In the genomic region with DNA sequence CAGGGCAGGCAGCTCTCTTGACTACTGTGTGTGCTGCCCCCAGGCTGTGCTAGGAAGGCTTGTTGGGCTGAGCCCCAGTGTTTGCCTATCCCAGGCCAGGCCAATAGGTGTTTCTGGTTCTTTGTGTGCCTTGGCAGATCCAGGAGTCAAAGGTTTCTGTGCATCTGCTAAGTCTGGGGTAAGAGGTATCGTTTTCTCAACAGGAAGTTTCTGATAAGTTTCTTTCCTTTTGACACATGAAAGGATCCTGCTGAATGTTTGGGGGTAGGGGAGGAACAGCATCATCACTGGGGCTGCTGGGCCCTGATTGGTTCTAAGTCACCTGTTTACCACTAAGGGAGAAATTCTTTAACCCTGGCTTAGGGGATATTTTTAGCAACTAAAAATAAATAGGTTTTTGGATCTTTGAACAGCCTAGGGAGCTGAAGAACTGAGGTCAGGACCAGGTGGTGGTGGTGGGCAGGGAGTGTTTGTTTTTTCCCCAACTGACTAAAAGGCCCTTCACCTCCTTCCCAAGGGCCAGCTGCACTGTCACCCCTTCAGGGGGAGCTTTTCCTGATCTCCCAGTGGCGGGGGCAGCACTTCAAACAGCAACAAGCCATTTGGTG, we compare ENCODE assay signal across 8 cellular contexts.
DNase-seq lines count a peak whose midpoint lies in the region; ATAC-seq, FAIRE-seq and TF ChIP-seq lines count a peak whose summit lies in the region.

No MANE protein-coding gene starts in this region.

- H3K4me1 ChIP-seq in DND-41 (ENCODE audit: insufficient read depth, low read length): peaks cover 8% of the 10 kb centered on the region
- H3K4me1 ChIP-seq in GM12878 (ENCODE audit: control insufficient read depth, insufficient read depth, low read length): peaks cover 29% of the 10 kb centered on the region

- TF ChIP-seq RAD21 in GM12878 (IDR thresholded peaks at IDR 0.05; ENCODE audit: insufficient read depth, low read depth, low read length): no peak

- H2AFZ ChIP-seq in DND-41 (ENCODE audit: low read depth, low read length): no peak overlapping the region
- peak overlapping the region; percentile 41 for H2AFZ ChIP-seq in GM12878 (ENCODE audit: control insufficient read depth, low read depth, low read length)

- H3K27ac ChIP-seq in DND-41 (ENCODE audit: low read length): no peak overlapping the region
- H3K27ac ChIP-seq in GM12878 (ENCODE audit: control insufficient read depth, insufficient read depth): peak overlapping the region; percentile 93

- RAD21 ChIA-PET in GM12878 (lab: Charles Lee; ENCODE audit: unreplicated experiment): interaction anchor here (0.7 to 1.5 kb wide), 11 partner anchors 9 to 89 kb away, joined by 3 to 6 read pairs (median 4); a partner anchor contains a TSS

- no TSS peak for BruUV-seq in GM12878 (replicated peaks; lab: Mats Ljungman, UMichigan)

- H3K4me3 ChIP-seq in DND-41 (ENCODE audit: low read depth in 1 of 2, low read length in 2 of 2) (no peak overlapping the region), LNCaP clone FGC (ENCODE audit: low read depth, low read length) (no peak overlapping the region), GM12878 (peak overlapping the region; percentile 42; the same call in 1 of the 2 replicates)

- peak; percentile 45 for DNase-seq in DND-41
- peak; percentile 79 for DNase-seq in LNCaP clone FGC (ENCODE audit: low read depth)
- peak; percentile 76 for DNase-seq in GM12878 (ENCODE audit: low read depth, low spot score)
- DNase-seq in stimulated activated CD8-positive, alpha-beta memory T cell treated with anti-CD3 and anti-CD28 coated beads, Interleukin-4, amount 100 ng/mL, for 48 hours: peak; percentile 51
- no peak for DNase-seq in AML-193 (lab: John Stamatoyannopoulos, UW)
- DNase-seq in HTR-8/SVneo (ENCODE audit: insufficient read length, low spot score): no peak
- no peak for DNase-seq in NCI-H526 (lab: John Stamatoyannopoulos, UW)

- no peaks in the 10 kb centered on the region for H3K27me3 ChIP-seq in DND-41 (ENCODE audit: insufficient read depth, low read length, poor library complexity)
- no peaks in the 10 kb centered on the region for H3K27me3 ChIP-seq in GM12878 (replicated peaks in 1 of 2; ENCODE audit: control insufficient read depth in 2 of 2, insufficient read depth in 2 of 2, low read length in 1 of 2)

- in situ Hi-C loops in GM12878 (cut with MboI): no loop called here

- intact Hi-C loops in GM12878 (cut with micrococcal nuclease; ENCODE audit: unreplicated experiment): no loop called here

- no peak overlapping the region for H3K4me2 ChIP-seq in DND-41 (ENCODE audit: insufficient read depth, low read length)
- peak overlapping the region; percentile 85 for H3K4me2 ChIP-seq in GM12878 (ENCODE audit: control insufficient read depth, insufficient read depth)

- POLR2A ChIA-PET in GM12878 (lab: Charles Lee): interaction anchor here (0.7 to 1.9 kb wide), 8 partner anchors 9 to 82 kb away, joined by 3 to 5 read pairs (median 4); no protein-coding TSS in a partner anchor

- CTCF ChIA-PET in GM12878 (lab: Yijun Ruan, JAX): interaction anchor here (0.6 to 1.8 kb wide), 8 partner anchors 15 to 661 kb away, joined by 3 to 7 read pairs (median 4); a partner anchor contains a TSS

- TF ChIP-seq POLR2A in GM12878 (IDR thresholded peaks at IDR 0.05; ENCODE audit: low read depth, low read length): no peak

- no peaks in the 10 kb centered on the region for H4K20me1 ChIP-seq in DND-41 (ENCODE audit: insufficient read depth, low read length)
- no peaks in the 10 kb centered on the region for H4K20me1 ChIP-seq in GM12878 (ENCODE audit: control insufficient read depth, insufficient read depth)

- ATAC-seq in DND-41 (ENCODE audit: insufficient read depth, low read depth): peak; percentile 86
- ATAC-seq in GM21360 (IDR thresholded peaks at IDR 0.05; ENCODE audit: unreplicated experiment): peak; percentile 63
- ATAC-seq in GM12878: peak; percentile 94

- H3K79me2 ChIP-seq in DND-41 (ENCODE audit: insufficient read depth, low read length): no peaks in the 10 kb centered on the region
- peaks cover 11% of the 10 kb centered on the region for H3K79me2 ChIP-seq in GM12878 (ENCODE audit: control insufficient read depth, insufficient read depth, low read length)

- TF ChIP-seq CTCF in DND-41 (IDR thresholded peaks at IDR 0.05; ENCODE audit: borderline replicate concordance, extremely low read depth, low read length, poor library complexity, severe bottlenecking) (no peak), LNCaP clone FGC (IDR thresholded peaks at IDR 0.05; ENCODE audit: control insufficient read depth, extremely low read depth, insufficient read depth) (no peak), GM12878 (IDR thresholded peaks at IDR 0.05 in 2 of 3, conservative IDR thresholded peaks at IDR 0.05 in 1 of 3; ENCODE audit: control insufficient read depth in 2 of 3, extremely low read depth in 1 of 3, insufficient read depth in 1 of 3, low read depth in 3 of 3, low read length in 3 of 3) (no peak)

- FAIRE-seq in GM12878 (lab: Jason Lieb, UNC): peak; percentile 83
- FAIRE-seq in HTR-8/SVneo (lab: Jason Lieb, UNC): no peak

- no peak for TF ChIP-seq EP300 in GM12878 (IDR thresholded peaks at IDR 0.05; ENCODE audit: borderline replicate concordance in 1 of 2, control insufficient read depth in 1 of 2, low read depth in 2 of 2, low read length in 2 of 2)

- WGBS in GM12878 (ENCODE audit: insufficient coverage, insufficient replicate concordance, low lambda C conversion rate, missing lambda C conversion rate): 0% methylated on average over 2 of the region's 2 CpGs

- H3K9ac ChIP-seq in DND-41 (ENCODE audit: low read depth, low read length) (no peak overlapping the region), GM12878 (ENCODE audit: control insufficient read depth, insufficient read depth, low read length) (peak overlapping the region; percentile 67)

- H3K36me3 ChIP-seq in DND-41 (ENCODE audit: insufficient read depth, low read length): no peaks in the 10 kb centered on the region
- H3K36me3 ChIP-seq in GM12878 (ENCODE audit: control insufficient read depth in 2 of 2, insufficient read depth in 2 of 2, low read length in 1 of 2): peaks cover 4 to 5% of the 10 kb centered on the region in 2 experiments; a peak in 3 of 4 replicates

- SMC1A ChIA-PET in GM12878 (lab: Charles Lee; ENCODE audit: uncharacterized antibody, unreplicated experiment): interaction anchor here (0.6 to 3.7 kb wide), 10 partner anchors 10 to 349 kb away, joined by 3 to 15 read pairs (median 4); no protein-coding TSS in a partner anchor

- H3K9me3 ChIP-seq in DND-41 (ENCODE audit: insufficient read depth, low read length, severe bottlenecking) (no peaks in the 10 kb centered on the region), GM12878 (replicated peaks; ENCODE audit: control insufficient read depth, insufficient read depth, low read length) (no peaks in the 10 kb centered on the region)

TF ChIP-seq in GM12878, 131 proteins besides CTCF, POLR2A, EP300 and RAD21 (continues in another document):
- TF ChIP-seq FOXM1 (IDR thresholded peaks at IDR 0.05; ENCODE audit: low read depth, low read length): peak; percentile 43; the same call in 1 of the 2 replicates
- TF ChIP-seq ZZZ3 (IDR thresholded peaks at IDR 0.05; ENCODE audit: control insufficient read depth, insufficient read length, low read depth): no peak
- no peak for TF ChIP-seq IRF4 (IDR thresholded peaks at IDR 0.05; ENCODE audit: low read depth, low read length)
- TF ChIP-seq IKZF1 (conservative IDR thresholded peaks at IDR 0.05): peak; percentile 61; the same call in 1 of the 2 replicates
- no peak for TF ChIP-seq ZNF274 (IDR thresholded peaks at IDR 0.05; ENCODE audit: insufficient read depth, insufficient read length)
- peak; percentile 21; the same call in 1 of the 2 replicates for TF ChIP-seq DPF2 (IDR thresholded peaks at IDR 0.05)
- peak; percentile 88 for TF ChIP-seq CREB1 (IDR thresholded peaks at IDR 0.05; ENCODE audit: low read depth)
- peak; percentile 65; the same call in 1 of the 2 replicates for TF ChIP-seq CREM (IDR thresholded peaks at IDR 0.05; ENCODE audit: low read depth)
- TF ChIP-seq CHD4 (IDR thresholded peaks at IDR 0.05): no peak
- peak; percentile 57; the same call in 1 of the 2 replicates for TF ChIP-seq NR2F1 (conservative IDR thresholded peaks at IDR 0.05)
- TF ChIP-seq IKZF2 (IDR thresholded peaks at IDR 0.05): peak; percentile 57 to 72; a peak in 3 of 4 replicates
- TF ChIP-seq, protein P1, sequence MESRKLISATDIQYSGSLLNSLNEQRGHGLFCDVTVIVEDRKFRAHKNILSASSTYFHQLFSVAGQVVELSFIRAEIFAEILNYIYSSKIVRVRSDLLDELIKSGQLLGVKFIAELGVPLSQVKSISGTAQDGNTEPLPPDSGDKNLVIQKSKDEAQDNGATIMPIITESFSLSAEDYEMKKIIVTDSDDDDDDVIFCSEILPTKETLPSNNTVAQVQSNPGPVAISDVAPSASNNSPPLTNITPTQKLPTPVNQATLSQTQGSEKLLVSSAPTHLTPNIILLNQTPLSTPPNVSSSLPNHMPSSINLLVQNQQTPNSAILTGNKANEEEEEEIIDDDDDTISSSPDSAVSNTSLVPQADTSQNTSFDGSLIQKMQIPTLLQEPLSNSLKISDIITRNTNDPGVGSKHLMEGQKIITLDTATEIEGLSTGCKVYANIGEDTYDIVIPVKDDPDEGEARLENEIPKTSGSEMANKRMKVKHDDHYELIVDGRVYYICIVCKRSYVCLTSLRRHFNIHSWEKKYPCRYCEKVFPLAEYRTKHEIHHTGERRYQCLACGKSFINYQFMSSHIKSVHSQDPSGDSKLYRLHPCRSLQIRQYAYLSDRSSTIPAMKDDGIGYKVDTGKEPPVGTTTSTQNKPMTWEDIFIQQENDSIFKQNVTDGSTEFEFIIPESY (IDR thresholded peaks at IDR 0.05): no peak
- TF ChIP-seq EED (IDR thresholded peaks at IDR 0.05; ENCODE audit: low read depth): peak; percentile 57
- TF ChIP-seq MEF2A (IDR thresholded peaks at IDR 0.05; ENCODE audit: insufficient read depth, low read depth, low read length): peak; percentile 53
- no peak for TF ChIP-seq MYC (IDR thresholded peaks at IDR 0.05; ENCODE audit: insufficient read depth, insufficient read length, insufficient replicate concordance, low read length, severe bottlenecking)
- TF ChIP-seq, protein P2, sequence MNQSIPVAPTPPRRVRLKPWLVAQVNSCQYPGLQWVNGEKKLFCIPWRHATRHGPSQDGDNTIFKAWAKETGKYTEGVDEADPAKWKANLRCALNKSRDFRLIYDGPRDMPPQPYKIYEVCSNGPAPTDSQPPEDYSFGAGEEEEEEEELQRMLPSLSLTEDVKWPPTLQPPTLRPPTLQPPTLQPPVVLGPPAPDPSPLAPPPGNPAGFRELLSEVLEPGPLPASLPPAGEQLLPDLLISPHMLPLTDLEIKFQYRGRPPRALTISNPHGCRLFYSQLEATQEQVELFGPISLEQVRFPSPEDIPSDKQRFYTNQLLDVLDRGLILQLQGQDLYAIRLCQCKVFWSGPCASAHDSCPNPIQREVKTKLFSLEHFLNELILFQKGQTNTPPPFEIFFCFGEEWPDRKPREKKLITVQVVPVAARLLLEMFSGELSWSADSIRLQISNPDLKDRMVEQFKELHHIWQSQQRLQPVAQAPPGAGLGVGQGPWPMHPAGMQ (IDR thresholded peaks at IDR 0.05; ENCODE audit: borderline replicate concordance): no peak

Comparison
In these comparisons a context has a peak if more than half of its experiments do, and no peak if none do; other contexts are left out.
1. DNase-seq: peak in DND-41 (single experiment), LNCaP clone FGC (single experiment), GM12878 (single experiment) and stimulated activated CD8-positive, alpha-beta memory T cell treated with anti-CD3 and anti-CD28 coated beads, Interleukin-4, amount 100 ng/mL, for 48 hours (single experiment); none in AML-193 (0 of 2), HTR-8/SVneo (single experiment) and NCI-H526 (0 of 2).
2. Peak in every context shown above with its lines, with median percentiles within 50 percentile points of each other: ATAC-seq.